In the genomic region with DNA sequence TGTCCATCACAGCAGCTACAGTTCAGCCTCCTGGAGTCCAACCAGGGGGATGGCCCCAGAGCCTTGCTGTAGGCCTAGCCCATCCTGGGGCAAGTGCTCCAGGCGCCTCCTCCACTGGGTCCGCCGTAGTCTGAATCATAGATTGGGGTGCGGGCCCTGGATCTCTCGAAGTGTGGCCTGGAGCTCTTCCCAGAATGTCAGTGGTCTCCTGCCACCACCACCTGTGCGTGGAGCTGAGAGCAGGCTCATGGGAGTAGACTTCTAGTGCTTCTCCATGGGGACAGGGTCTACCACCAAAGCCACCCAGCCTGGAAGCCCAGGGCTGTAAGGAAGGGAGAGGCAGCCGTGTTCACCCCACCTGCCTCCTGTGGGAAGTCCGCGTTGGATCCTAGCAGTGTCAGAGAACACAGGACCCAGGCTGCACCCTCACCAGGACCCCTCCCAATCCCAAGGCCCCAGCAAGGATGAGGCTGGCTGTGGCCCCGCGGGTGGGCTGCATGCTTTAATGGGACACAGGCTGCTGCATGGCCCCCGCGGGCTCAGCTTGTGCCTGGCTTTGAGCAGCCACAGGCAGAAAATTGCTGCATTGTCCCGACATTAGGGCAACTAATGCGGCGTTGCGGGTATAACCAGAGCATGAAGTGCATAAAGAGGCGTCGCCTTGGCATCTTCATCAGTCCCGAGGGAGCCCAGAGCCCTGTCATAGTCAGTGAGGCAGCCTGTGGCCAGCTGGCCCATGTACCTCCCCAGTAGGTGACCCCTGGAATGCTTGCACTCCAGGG, we compare ENCODE assay signal across 1 cellular context.
TF ChIP-seq lines count a peak whose summit lies in the region.

No MANE protein-coding gene starts in this region.

TF ChIP-seq in endothelial cell of umbilical vein, 7 proteins besides CTCF, POLR2A, EP300 and RAD21:
- TF ChIP-seq MYC (IDR thresholded peaks at IDR 0.05; ENCODE audit: low read depth, low read length) (no peak), EZH2 (IDR thresholded peaks at IDR 0.05; ENCODE audit: borderline replicate concordance, low read depth, low read length, severe bottlenecking) (peak; percentile 89)
TF ChIP-seq in endothelial cell of umbilical vein: peak in this region for 1.
